ENCODE assay signal across 11 cellular contexts in the genomic region with DNA sequence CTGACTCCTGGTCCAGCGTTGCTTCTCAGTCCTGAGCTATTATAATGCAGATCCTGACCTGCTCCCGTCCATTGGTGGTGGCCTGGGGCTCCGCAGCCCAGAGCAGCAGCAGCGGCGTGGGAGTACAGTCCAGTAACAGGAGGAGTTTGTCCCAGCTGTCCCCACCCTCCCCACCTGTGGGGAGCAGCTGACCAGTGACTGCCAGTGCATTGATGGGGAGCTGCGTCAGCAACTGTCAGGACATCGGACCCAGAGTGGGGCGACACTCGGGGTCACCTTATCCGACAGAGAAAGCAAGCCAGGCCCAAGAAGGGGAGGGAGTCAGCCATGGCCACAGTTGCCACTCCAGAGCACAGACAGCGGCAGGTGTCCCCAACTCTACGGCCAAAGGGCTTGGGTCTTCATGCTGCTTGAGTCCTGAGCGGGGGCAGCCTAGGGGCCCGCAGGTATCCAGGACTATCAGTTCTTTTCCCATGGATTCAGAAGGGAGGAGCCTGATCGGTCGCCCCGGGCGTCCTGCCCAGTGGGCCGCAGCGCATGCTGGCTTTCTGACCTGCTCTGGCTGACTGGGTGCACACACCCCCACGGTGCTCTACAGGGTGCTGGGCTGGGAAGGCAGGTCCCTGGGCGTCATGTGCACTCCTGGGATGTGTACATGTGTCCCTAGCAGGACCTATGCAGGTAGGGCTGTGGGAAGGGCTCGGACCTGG. TPM values are rescaled to one million over a fixed set of nuclear protein-coding genes. Genes with fewer than 3 reads are reported as not detected.
DNase-seq lines count a peak whose midpoint lies in the region; TF ChIP-seq lines count a peak whose summit lies in the region.
"Had no signal": no experiment of that assay in that cellular context is flagged by ENCODE, and none has a peak within 500 bp of the region (broad histone marks: within the 10 kb centered on the region; RNA-seq: fewer than 3 reads in every experiment).

No MANE protein-coding gene starts in this region.

- H3K4me3 ChIP-seq in NT2/D1 (ENCODE audit: insufficient read length, low read depth) = no peak overlapping the region
- H3K4me3 ChIP-seq in esophagus muscularis mucosa = no peak overlapping the region
- no peak overlapping the region for H3K4me3 ChIP-seq in ovary

- peak; percentile 44 for DNase-seq in COLO668 (lab: John Stamatoyannopoulos, UW; ENCODE audit: unreplicated experiment)
- no peak for DNase-seq in NT2/D1 (ENCODE audit: low read depth, low spot score)
- DNase-seq in esophagus muscularis mucosa (ENCODE audit: extremely low spot score) = no peak
- peak in 4 of 5 donors; percentile 56 to 82 (median 68) for DNase-seq in ovary
- no peak for DNase-seq in head of caudate nucleus
- no peak for DNase-seq in iPS-NIHi11 (ENCODE audit: low spot score)
- no peak for DNase-seq in COR-L47 (lab: John Stamatoyannopoulos, UW)
- no peak for DNase-seq in NOMO-1 (lab: John Stamatoyannopoulos, UW; ENCODE audit: unreplicated experiment in 2 of 2)
- DNase-seq: DND-41, IMR-90, kidney glomerular epithelial cell had no signal

- no peak for TF ChIP-seq CTCF in esophagus muscularis mucosa (IDR thresholded peaks at IDR 0.05)
- TF ChIP-seq CTCF in ovary (IDR thresholded peaks at IDR 0.05) = no peak

- H3K27ac ChIP-seq in esophagus muscularis mucosa (replicated peaks in 1 of 4) = peak overlapping the region; percentile 43 to 73 (median 59)
- H3K27ac ChIP-seq in ovary = peak overlapping the region in 1 of 2 donors; percentile 13

- no peaks in the 10 kb centered on the region for H3K9me3 ChIP-seq in NT2/D1 (ENCODE audit: insufficient read depth, low read length)
- no peaks in the 10 kb centered on the region for H3K9me3 ChIP-seq in esophagus muscularis mucosa
- H3K9me3 ChIP-seq in ovary = no peaks in the 10 kb centered on the region

- intact Hi-C loops in esophagus muscularis mucosa (cut with DNase I) = no loop called here
- intact Hi-C loops in ovary (cut with DNase I) = no loop called here
- intact Hi-C loops in head of caudate nucleus (cut with DNase I) = no loop called here

- peak overlapping the region; percentile 17 for H3K9ac ChIP-seq in NT2/D1 (ENCODE audit: insufficient read length, low read depth)

- TF ChIP-seq EP300 in esophagus muscularis mucosa (IDR thresholded peaks at IDR 0.05) = no peak
- TF ChIP-seq EP300 in ovary (IDR thresholded peaks at IDR 0.05) = no peak

- WGBS in esophagus muscularis mucosa = 76% methylated on average over 6 of the region's 23 CpGs
- 43 to 56% (median 47%) methylated on average over 23 of the region's 23 CpGs for WGBS in ovary, 3 donors

- no peaks in the 10 kb centered on the region for H3K36me3 ChIP-seq in NT2/D1 (ENCODE audit: insufficient read depth, insufficient read length, low read length)
- peaks cover 0 to 39% (median 25%) of the 10 kb centered on the region in 4 donors for H3K36me3 ChIP-seq in esophagus muscularis mucosa
- H3K36me3 ChIP-seq in ovary = no peaks in the 10 kb centered on the region

- TF ChIP-seq POLR2A in esophagus muscularis mucosa (IDR thresholded peaks at IDR 0.05; ENCODE audit: low read depth) (no peak), ovary (IDR thresholded peaks at IDR 0.05) (no peak)

- H3K27me3 ChIP-seq in NT2/D1 (ENCODE audit: insufficient read depth, insufficient read length) = no peaks in the 10 kb centered on the region
- H3K27me3 ChIP-seq in esophagus muscularis mucosa = no peaks in the 10 kb centered on the region
- no peaks in the 10 kb centered on the region for H3K27me3 ChIP-seq in ovary

- H3K4me1 ChIP-seq in NT2/D1 (ENCODE audit: insufficient read depth, insufficient read length) = peaks cover 36% of the 10 kb centered on the region
- H3K4me1 ChIP-seq in esophagus muscularis mucosa = peaks cover 84 to 100% (median 99%) of the 10 kb centered on the region in 4 donors
- peaks cover 31% of the 10 kb centered on the region for H3K4me1 ChIP-seq in ovary (ENCODE audit: insufficient read depth)

RNA-seq across cellular contexts. Expression of a gene that starts 29.7 kb away (rescaled TPM):
- 10 to 100 TPM; 11.3 to 29.5 (median 16.9) TPM for total RNA-seq in esophagus muscularis mucosa
- total RNA-seq in ovary = 10 to 100 TPM; 14.3 to 72.7 (median 47.4) TPM
- polyA plus RNA-seq in ovary = 10 to 100 TPM; 11.3 to 17.3 TPM

Comparison
In these comparisons a context has a peak if more than half of its experiments do, and no peak if none do; other contexts are left out.
1. DNase-seq: peak in COLO668 (single experiment) and ovary (4 of 5); none in NT2/D1 (single experiment), esophagus muscularis mucosa (single experiment), head of caudate nucleus (0 of 42), iPS-NIHi11 (single experiment), COR-L47 (single experiment) and NOMO-1 (0 of 2).